In the genomic region with DNA sequence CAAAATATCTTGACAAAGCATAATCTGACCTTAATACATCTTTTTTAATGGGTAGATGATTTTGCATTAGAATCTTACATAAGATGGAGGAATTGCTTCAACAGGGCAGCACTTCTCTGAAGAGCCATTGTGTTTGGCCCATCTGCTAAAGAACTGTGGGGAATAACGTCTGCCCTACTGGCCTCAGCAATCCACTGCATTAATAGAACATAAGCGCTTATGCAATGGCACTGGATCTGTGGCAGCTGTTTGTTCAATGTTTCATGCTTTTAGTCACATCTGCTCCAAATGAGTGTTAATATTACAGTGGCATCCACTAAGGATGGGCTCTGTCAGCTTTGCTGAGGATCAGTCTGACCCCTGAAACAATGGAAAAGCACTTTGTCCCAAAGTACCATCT, we compare ENCODE assay signal across 28 cellular contexts.
"Had no signal": no experiment of that assay in that cellular context is flagged by ENCODE, and none has a peak within 500 bp of the region (broad histone marks: within the 10 kb centered on the region; RNA-seq: fewer than 3 reads in every experiment).

No MANE protein-coding gene starts in this region.

- H3K4me3 ChIP-seq: ascending aorta, body of pancreas, K562, Peyer's patch, SJSA1 had no signal

- ATAC-seq: activated CD8-positive, alpha-beta memory T cell treated with anti-CD3 and anti-CD28 coated beads, Interleukin-2, amount 10 ng/mL, durations not matched to agents 7 days and 5 days; activated naive CD4-positive, alpha-beta T cell treated with anti-CD3 and anti-CD28 coated beads, Interleukin-2, amount 50 U/mL, for 72 hours; activated naive CD8-positive, alpha-beta T cell treated with anti-CD3 and anti-CD28 coated beads, Interleukin-2, amount 50 U/mL, for 24 hours; body of pancreas; K562; SK-N-SH treated with all-trans-retinoic acid at 6 μM for 48 hours; T-helper 17 cell had no signal

- DNase-seq: activated B cell treated with CpG ODN at 0.5 μM for 24 hours; activated CD4-positive, alpha-beta T cell treated with anti-CD3 and anti-CD28 coated beads for 1 hour; activated CD4-positive, alpha-beta T cell treated with anti-CD3 and anti-CD28 coated beads, Interleukin-2, amount 10 ng/mL, durations not matched to agents 24 days and 14 days; activated CD4-positive, alpha-beta T cell treated with anti-CD3 and anti-CD28 coated beads, Interleukin-2, amount 50 U/mL, for 48 hours; activated CD8-positive, alpha-beta memory T cell treated with anti-CD3 and anti-CD28 coated beads, Interleukin-2, amount 10 ng/mL, durations not matched to agents 7 days and 5 days; activated effector memory CD4-positive, alpha-beta T cell treated with Interleukin-2 at 50 U/mL for 16 hours; activated naive CD4-positive, alpha-beta T cell treated with Interleukin-2 at 50 U/mL for 16 hours; activated naive CD8-positive, alpha-beta T cell treated with anti-CD3 and anti-CD28 coated beads, Interleukin-2, amount 50 U/mL, for 24 hours; activated T-cell treated with anti-CD3 and anti-CD28 coated beads, Interleukin-2, amount 50 U/mL, for 24 hours; amniotic stem cell; body of pancreas; central memory CD4-positive, alpha-beta T cell; Karpas-422; NCI-H1105 treated with DMSO at 0.1 percent for 48 hours; NCI-H1436 treated with DMSO at 0.1 percent for 48 hours; NCI-H187; NCI-H2081; NCI-H2171; NCI-H526; Peyer's patch; SW 1271; T-helper 17 cell; T-helper 9 cell had no signal
